Comparison of ENCODE assay signal across 19 cellular contexts in the genomic region with DNA sequence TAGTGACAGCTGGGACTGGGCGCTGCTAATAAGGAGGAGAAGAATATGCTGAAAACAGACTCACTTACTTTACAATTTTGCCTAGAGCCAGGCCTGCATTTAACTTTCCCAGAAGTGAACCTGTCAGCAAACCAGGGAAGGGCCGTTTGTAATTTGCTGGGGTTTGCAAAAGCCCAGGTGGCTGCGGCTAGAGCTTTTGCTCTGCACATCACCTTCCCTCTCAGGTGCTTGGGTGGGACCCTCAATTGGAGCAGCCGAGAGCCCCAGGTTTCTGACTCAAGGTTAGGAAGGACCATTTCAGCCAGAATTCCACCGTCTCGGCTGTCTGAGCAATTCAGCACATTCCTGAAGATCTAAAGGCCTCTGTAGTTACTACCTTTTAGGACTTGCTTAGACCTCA.
"Had no signal": no experiment of that assay in that cellular context is flagged by ENCODE, and none has a peak within 500 bp of the region (broad histone marks: within the 10 kb centered on the region; RNA-seq: fewer than 3 reads in every experiment).

No MANE protein-coding gene starts in this region.

- FAIRE-seq: keratinocyte had no signal

- H3K4me3 ChIP-seq: left lung, right atrium auricular region, vagina had no signal

- H3K27ac Mint-ChIP-seq: effector memory CD8-positive, alpha-beta T cell; mesothelial cell of epicardium; progenitor cell of endocrine pancreas had no signal

- H3K27ac ChIP-seq: foreskin keratinocyte, left lung, right atrium auricular region, vagina had no signal

- H3K36me3 ChIP-seq: left lung, right atrium auricular region, vagina, WERI-Rb-1 had no signal

- ATAC-seq: effector memory CD8-positive, alpha-beta T cell; foreskin keratinocyte; left lung; stimulated activated naive CD8-positive, alpha-beta T cell treated with anti-CD3 and anti-CD28 coated beads, Interleukin-15, Interleukin-2, amounts not matched to agents 100 U/mL and 50 U/mL, for 24 hours had no signal

- H3K36me3 Mint-ChIP-seq: mesothelial cell of epicardium had no signal

- H3K9me3 Mint-ChIP-seq: effector memory CD8-positive, alpha-beta T cell; mesothelial cell of epicardium had no signal

- H3K9me3 ChIP-seq: left lung, right atrium auricular region, vagina had no signal

- H3K4me1 ChIP-seq: foreskin keratinocyte, left lung, vagina had no signal

- H3K27me3 ChIP-seq: left lung, right atrium auricular region, vagina had no signal

- DNase-seq: activated CD4-positive, alpha-beta T cell treated with anti-CD3 and anti-CD28 coated beads, Interleukin-2, amount 50 U/mL, for 4 hours; activated effector memory CD4-positive, alpha-beta T cell treated with Interleukin-2 at 50 U/mL for 16 hours; activated naive CD4-positive, alpha-beta T cell treated with anti-CD3 and anti-CD28 coated beads, Interleukin-2, amount 50 U/mL, for 16 hours; dermis blood vessel endothelial cell; effector memory CD8-positive, alpha-beta T cell; foreskin keratinocyte; hippocampal formation; left lung; occipital lobe; stimulated activated CD4-positive, alpha-beta T cell treated with anti-CD3 and anti-CD28 coated beads, Interleukin-2, amount 100 ng/mL, for 24 hours; stimulated activated naive CD8-positive, alpha-beta T cell treated with anti-CD3 and anti-CD28 coated beads, Interleukin-15, Interleukin-2, amounts not matched to agents 100 U/mL and 50 U/mL, for 24 hours; SW 1271; trophoblast cell had no signal

- H3K4me3 Mint-ChIP-seq: effector memory CD8-positive, alpha-beta T cell; mesothelial cell of epicardium had no signal
